25 cellular contexts compared by ENCODE assay signal in genomic region chr3:9685216-9686049, GRCh38. TPM values are rescaled to one million over a fixed set of nuclear protein-coding genes. Genes with fewer than 3 reads are reported as not detected.
DNase-seq lines count a peak whose midpoint lies in the region; ATAC-seq, FAIRE-seq and TF ChIP-seq lines count a peak whose summit lies in the region.
"Had no signal": no experiment of that assay in that cellular context is flagged by ENCODE, and none has a peak within 500 bp of the region (broad histone marks: within the 10 kb centered on the region; RNA-seq: fewer than 3 reads in every experiment).

No MANE protein-coding gene starts in this region.

- H3K4me1 Mint-ChIP-seq in activated naive CD8-positive, alpha-beta T cell treated with anti-CD3 and anti-CD28 coated beads, Interleukin-2, amount 10 ng/mL, durations not matched to agents 7 days and 5 days, result no peaks in the 10 kb centered on the region
- no peaks in the 10 kb centered on the region for H3K4me1 Mint-ChIP-seq in activated naive CD8-positive, alpha-beta T cell treated with anti-CD3 and anti-CD28 coated beads, Interleukin-2, amount 50 U/mL, for 24 hours
- H3K4me1 Mint-ChIP-seq in stimulated activated effector memory CD8-positive, alpha-beta T cell treated with anti-CD3 and anti-CD28 coated beads, Interleukin-12 subunit alpha, Interleukin-12 subunit beta, amount 100 ng/mL, for 72 hours, result no peaks in the 10 kb centered on the region
- H3K4me1 Mint-ChIP-seq in activated T-helper 1 cell treated with anti-CD3 and anti-CD28 coated beads, Interleukin-12 subunit alpha, Interleukin-12 subunit beta, Interleukin-2, Interleukin-4 antibody, amounts not matched to agents 30 ng/mL and 10 ng/mL and 1 ng/mL, durations not matched to agents 14 hours and 24 hours and 36 hours (ENCODE audit: low read depth), result no peaks in the 10 kb centered on the region
- H3K4me1 Mint-ChIP-seq: CD14-positive monocyte; CD4-positive, alpha-beta memory T cell; GM23338 had no signal

- H3K27ac Mint-ChIP-seq in activated naive CD8-positive, alpha-beta T cell treated with anti-CD3 and anti-CD28 coated beads, Interleukin-2, amount 10 ng/mL, durations not matched to agents 7 days and 5 days, result peak overlapping the region; percentile 35
- H3K27ac Mint-ChIP-seq in activated naive CD8-positive, alpha-beta T cell treated with anti-CD3 and anti-CD28 coated beads, Interleukin-2, amount 50 U/mL, for 24 hours, result no peak overlapping the region
- peak overlapping the region; percentile 8 for H3K27ac Mint-ChIP-seq in stimulated activated effector memory CD8-positive, alpha-beta T cell treated with anti-CD3 and anti-CD28 coated beads, Interleukin-12 subunit alpha, Interleukin-12 subunit beta, amount 100 ng/mL, for 72 hours
- H3K27ac Mint-ChIP-seq in activated T-helper 1 cell treated with anti-CD3 and anti-CD28 coated beads, Interleukin-12 subunit alpha, Interleukin-12 subunit beta, Interleukin-2, Interleukin-4 antibody, amounts not matched to agents 30 ng/mL and 10 ng/mL and 1 ng/mL, durations not matched to agents 14 hours and 24 hours and 36 hours, result no peak overlapping the region

- H3K27me3 Mint-ChIP-seq in activated naive CD8-positive, alpha-beta T cell treated with anti-CD3 and anti-CD28 coated beads, Interleukin-2, amount 10 ng/mL, durations not matched to agents 7 days and 5 days, result no peaks in the 10 kb centered on the region
- no peaks in the 10 kb centered on the region for H3K27me3 Mint-ChIP-seq in activated naive CD8-positive, alpha-beta T cell treated with anti-CD3 and anti-CD28 coated beads, Interleukin-2, amount 50 U/mL, for 24 hours
- no peaks in the 10 kb centered on the region for H3K27me3 Mint-ChIP-seq in activated T-helper 1 cell treated with anti-CD3 and anti-CD28 coated beads, Interleukin-12 subunit alpha, Interleukin-12 subunit beta, Interleukin-2, Interleukin-4 antibody, amounts not matched to agents 30 ng/mL and 10 ng/mL and 1 ng/mL, durations not matched to agents 14 hours and 24 hours and 36 hours (ENCODE audit: insufficient read depth)
- H3K27me3 Mint-ChIP-seq: CD4-positive, alpha-beta memory T cell had no signal

- H3K4me1 ChIP-seq in kidney (ENCODE audit: control insufficient read depth in 1 of 2, insufficient read depth in 1 of 2, low read depth in 1 of 2, low read length in 2 of 2), result peaks cover 0 to 7% of the 10 kb centered on the region in 2 donors
- H3K4me1 ChIP-seq: A549 had no signal

- no peaks in the 10 kb centered on the region for H3K9me3 Mint-ChIP-seq in activated naive CD8-positive, alpha-beta T cell treated with anti-CD3 and anti-CD28 coated beads, Interleukin-2, amount 10 ng/mL, durations not matched to agents 7 days and 5 days
- no peaks in the 10 kb centered on the region for H3K9me3 Mint-ChIP-seq in activated naive CD8-positive, alpha-beta T cell treated with anti-CD3 and anti-CD28 coated beads, Interleukin-2, amount 50 U/mL, for 24 hours
- no peaks in the 10 kb centered on the region for H3K9me3 Mint-ChIP-seq in stimulated activated effector memory CD8-positive, alpha-beta T cell treated with anti-CD3 and anti-CD28 coated beads, Interleukin-12 subunit alpha, Interleukin-12 subunit beta, amount 100 ng/mL, for 72 hours
- H3K9me3 Mint-ChIP-seq in activated T-helper 1 cell treated with anti-CD3 and anti-CD28 coated beads, Interleukin-12 subunit alpha, Interleukin-12 subunit beta, Interleukin-2, Interleukin-4 antibody, amounts not matched to agents 30 ng/mL and 10 ng/mL and 1 ng/mL, durations not matched to agents 14 hours and 24 hours and 36 hours, result no peaks in the 10 kb centered on the region
- H3K9me3 Mint-ChIP-seq: CD14-positive monocyte, GM23338 had no signal

- no peak overlapping the region for H3K27ac ChIP-seq in kidney (ENCODE audit: low read depth in 2 of 2, low read length in 2 of 2)
- H3K27ac ChIP-seq: 22Rv1, A549, BLaER1, HL-60 had no signal

- no peak for ATAC-seq in activated naive CD8-positive, alpha-beta T cell treated with anti-CD3 and anti-CD28 coated beads, Interleukin-2, amount 10 ng/mL, durations not matched to agents 7 days and 5 days (ENCODE audit: low read depth)
- no peak for ATAC-seq in activated naive CD8-positive, alpha-beta T cell treated with anti-CD3 and anti-CD28 coated beads, Interleukin-2, amount 50 U/mL, for 24 hours
- no peak for ATAC-seq in stimulated activated effector memory CD8-positive, alpha-beta T cell treated with anti-CD3 and anti-CD28 coated beads, Interleukin-12 subunit alpha, Interleukin-12 subunit beta, amount 100 ng/mL, for 72 hours
- ATAC-seq in HG03097 (IDR thresholded peaks at IDR 0.05; ENCODE audit: low FRiP score, unreplicated experiment) (no peak), GM19463 (IDR thresholded peaks at IDR 0.05; ENCODE audit: unreplicated experiment) (no peak)
- ATAC-seq: GM23338 had no signal

- H3K9me3 ChIP-seq in kidney (ENCODE audit: control insufficient read depth in 1 of 2, low read length in 2 of 2), result no peaks in the 10 kb centered on the region
- H3K9me3 ChIP-seq: A549, BLaER1 had no signal

- TF ChIP-seq CTCF in kidney (IDR thresholded peaks at IDR 0.05; ENCODE audit: borderline replicate concordance, extremely low read depth, insufficient read depth), result no peak

- no peak for DNase-seq in activated naive CD8-positive, alpha-beta T cell treated with anti-CD3 and anti-CD28 coated beads, Interleukin-2, amount 10 ng/mL, durations not matched to agents 7 days and 5 days
- DNase-seq in activated naive CD8-positive, alpha-beta T cell treated with anti-CD3 and anti-CD28 coated beads, Interleukin-2, amount 50 U/mL, for 24 hours, result no peak
- DNase-seq in kidney (peak; percentile 57), NCI-H345 treated with DMSO at 0.1 percent for 48 hours (lab: John Stamatoyannopoulos, UW; ENCODE audit: unreplicated experiment) (no peak)
- no peak for DNase-seq in stimulated activated effector memory CD8-positive, alpha-beta T cell treated with anti-CD3 and anti-CD28 coated beads, Interleukin-12 subunit alpha, Interleukin-12 subunit beta, amount 100 ng/mL, for 72 hours (ENCODE audit: low spot score in 2 of 2)
- DNase-seq in activated T-helper 1 cell treated with anti-CD3 and anti-CD28 coated beads, Interleukin-12 subunit alpha, Interleukin-12 subunit beta, Interleukin-2, Interleukin-4 antibody, amounts not matched to agents 30 ng/mL and 10 ng/mL and 1 ng/mL, durations not matched to agents 14 hours and 24 hours and 36 hours (ENCODE audit: low spot score), result no peak
- DNase-seq: AML-193; CD4-positive, alpha-beta memory T cell; DMS153; DMS79; GDM1; HCEC 1CT had no signal

- no peak overlapping the region for H3K4me3 Mint-ChIP-seq in activated naive CD8-positive, alpha-beta T cell treated with anti-CD3 and anti-CD28 coated beads, Interleukin-2, amount 10 ng/mL, durations not matched to agents 7 days and 5 days
- no peak overlapping the region for H3K4me3 Mint-ChIP-seq in activated naive CD8-positive, alpha-beta T cell treated with anti-CD3 and anti-CD28 coated beads, Interleukin-2, amount 50 U/mL, for 24 hours
- no peak overlapping the region for H3K4me3 Mint-ChIP-seq in stimulated activated effector memory CD8-positive, alpha-beta T cell treated with anti-CD3 and anti-CD28 coated beads, Interleukin-12 subunit alpha, Interleukin-12 subunit beta, amount 100 ng/mL, for 72 hours
- H3K4me3 Mint-ChIP-seq in activated T-helper 1 cell treated with anti-CD3 and anti-CD28 coated beads, Interleukin-12 subunit alpha, Interleukin-12 subunit beta, Interleukin-2, Interleukin-4 antibody, amounts not matched to agents 30 ng/mL and 10 ng/mL and 1 ng/mL, durations not matched to agents 14 hours and 24 hours and 36 hours, result no peak overlapping the region
- H3K4me3 Mint-ChIP-seq: CD14-positive monocyte; CD4-positive, alpha-beta memory T cell; GM23338 had no signal

- H3K4me3 ChIP-seq in kidney (ENCODE audit: low read length in 2 of 2), result no peak overlapping the region
- H3K4me3 ChIP-seq: A549, BLaER1, GM23338 had no signal

- peaks cover 72 to 77% of the 10 kb centered on the region in 2 donors for H3K36me3 ChIP-seq in kidney (ENCODE audit: control insufficient read depth in 1 of 2, insufficient read depth in 2 of 2, low read length in 2 of 2)

- H3K36me3 Mint-ChIP-seq in activated naive CD8-positive, alpha-beta T cell treated with anti-CD3 and anti-CD28 coated beads, Interleukin-2, amount 10 ng/mL, durations not matched to agents 7 days and 5 days, result peaks cover 16% of the 10 kb centered on the region
- peaks cover 41% of the 10 kb centered on the region for H3K36me3 Mint-ChIP-seq in activated naive CD8-positive, alpha-beta T cell treated with anti-CD3 and anti-CD28 coated beads, Interleukin-2, amount 50 U/mL, for 24 hours (ENCODE audit: low read depth)
- H3K36me3 Mint-ChIP-seq in stimulated activated effector memory CD8-positive, alpha-beta T cell treated with anti-CD3 and anti-CD28 coated beads, Interleukin-12 subunit alpha, Interleukin-12 subunit beta, amount 100 ng/mL, for 72 hours, result peaks cover 85% of the 10 kb centered on the region
- H3K36me3 Mint-ChIP-seq in activated T-helper 1 cell treated with anti-CD3 and anti-CD28 coated beads, Interleukin-12 subunit alpha, Interleukin-12 subunit beta, Interleukin-2, Interleukin-4 antibody, amounts not matched to agents 30 ng/mL and 10 ng/mL and 1 ng/mL, durations not matched to agents 14 hours and 24 hours and 36 hours (ENCODE audit: low read depth), result peaks cover 47% of the 10 kb centered on the region

- no peak overlapping the region for H3K9ac ChIP-seq in kidney (ENCODE audit: low read length in 2 of 2)
- H3K9ac ChIP-seq: BLaER1 had no signal

- FAIRE-seq in kidney (lab: Jason Lieb, UNC), result no peak
- FAIRE-seq: A549, GM12892, GM18507, H54 had no signal

- POLR2A ChIA-PET in activated naive CD8-positive, alpha-beta T cell treated with anti-CD3 and anti-CD28 coated beads, Interleukin-2, amount 10 ng/mL, durations not matched to agents 7 days and 5 days (lab: Charles Lee), result no interaction called here

- intact Hi-C loops in kidney (cut with DNase I), result no loop called here
- intact Hi-C loops in activated T-helper 1 cell treated with anti-CD3 and anti-CD28 coated beads, Interleukin-12 subunit alpha, Interleukin-12 subunit beta, Interleukin-2, Interleukin-4 antibody, amounts not matched to agents 30 ng/mL and 10 ng/mL and 1 ng/mL, durations not matched to agents 14 hours and 24 hours and 36 hours (cut with micrococcal nuclease), result no loop called here

RNA-seq across cellular contexts. Expression of gene CPNE9, which starts 18.2 kb away (rescaled TPM):
- total RNA-seq in activated naive CD8-positive, alpha-beta T cell treated with anti-CD3 and anti-CD28 coated beads, Interleukin-2, amount 10 ng/mL, durations not matched to agents 7 days and 5 days, result 1 to 10 TPM in 1 of 2 experiments, not detected in 1; 1.1 TPM
- 0.16 TPM for total RNA-seq in kidney
- 0.19 TPM for polyA plus RNA-seq in kidney (ENCODE audit: insufficient read depth, low read depth, low replicate concordance)
- total RNA-seq in activated T-helper 1 cell treated with anti-CD3 and anti-CD28 coated beads, Interleukin-12 subunit alpha, Interleukin-12 subunit beta, Interleukin-2, Interleukin-4 antibody, amounts not matched to agents 30 ng/mL and 10 ng/mL and 1 ng/mL, durations not matched to agents 14 hours and 24 hours and 36 hours, result 0.93 TPM in 1 of 2 replicates, not detected in the other
- total RNA-seq: Daoy, HT1080 had no signal
- polyA plus RNA-seq: CD4-positive, alpha-beta memory T cell had no signal

RNA-seq across cellular contexts. Expression of gene MTMR14, which starts 36.1 kb away (rescaled TPM):
- total RNA-seq in activated naive CD8-positive, alpha-beta T cell treated with anti-CD3 and anti-CD28 coated beads, Interleukin-2, amount 10 ng/mL, durations not matched to agents 7 days and 5 days, result 10 to 100 TPM; 52.5 to 57.1 TPM
- total RNA-seq in kidney, result 44.5 TPM
- polyA plus RNA-seq in kidney (ENCODE audit: insufficient read depth, low read depth, low replicate concordance), result 28.0 TPM
- total RNA-seq in activated T-helper 1 cell treated with anti-CD3 and anti-CD28 coated beads, Interleukin-12 subunit alpha, Interleukin-12 subunit beta, Interleukin-2, Interleukin-4 antibody, amounts not matched to agents 30 ng/mL and 10 ng/mL and 1 ng/mL, durations not matched to agents 14 hours and 24 hours and 36 hours, result 42.9 and 46.9 TPM in 2 replicates

RNA-seq across cellular contexts. Expression of gene BRPF1, which starts 46.1 kb away (rescaled TPM):
- total RNA-seq in activated naive CD8-positive, alpha-beta T cell treated with anti-CD3 and anti-CD28 coated beads, Interleukin-2, amount 10 ng/mL, durations not matched to agents 7 days and 5 days, result 10 to 100 TPM; 57.3 to 58.8 TPM
- total RNA-seq in kidney, result 22.4 TPM
- 6.2 TPM for polyA plus RNA-seq in kidney (ENCODE audit: insufficient read depth, low read depth, low replicate concordance)
- total RNA-seq in activated T-helper 1 cell treated with anti-CD3 and anti-CD28 coated beads, Interleukin-12 subunit alpha, Interleukin-12 subunit beta, Interleukin-2, Interleukin-4 antibody, amounts not matched to agents 30 ng/mL and 10 ng/mL and 1 ng/mL, durations not matched to agents 14 hours and 24 hours and 36 hours, result 44.6 and 45.9 TPM in 2 replicates

Comparison
In these comparisons a context has a peak if more than half of its experiments do, and no peak if none do; other contexts are left out.
1. H3K27ac Mint-ChIP-seq: peak in activated naive CD8-positive, alpha-beta T cell treated with anti-CD3 and anti-CD28 coated beads, Interleukin-2, amount 10 ng/mL, durations not matched to agents 7 days and 5 days (single experiment) and stimulated activated effector memory CD8-positive, alpha-beta T cell treated with anti-CD3 and anti-CD28 coated beads, Interleukin-12 subunit alpha, Interleukin-12 subunit beta, amount 100 ng/mL, for 72 hours (single experiment); none in activated naive CD8-positive, alpha-beta T cell treated with anti-CD3 and anti-CD28 coated beads, Interleukin-2, amount 50 U/mL, for 24 hours (single experiment) and activated T-helper 1 cell treated with anti-CD3 and anti-CD28 coated beads, Interleukin-12 subunit alpha, Interleukin-12 subunit beta, Interleukin-2, Interleukin-4 antibody, amounts not matched to agents 30 ng/mL and 10 ng/mL and 1 ng/mL, durations not matched to agents 14 hours and 24 hours and 36 hours (single experiment).